5 cellular contexts compared by ENCODE assay signal in the genomic region with DNA sequence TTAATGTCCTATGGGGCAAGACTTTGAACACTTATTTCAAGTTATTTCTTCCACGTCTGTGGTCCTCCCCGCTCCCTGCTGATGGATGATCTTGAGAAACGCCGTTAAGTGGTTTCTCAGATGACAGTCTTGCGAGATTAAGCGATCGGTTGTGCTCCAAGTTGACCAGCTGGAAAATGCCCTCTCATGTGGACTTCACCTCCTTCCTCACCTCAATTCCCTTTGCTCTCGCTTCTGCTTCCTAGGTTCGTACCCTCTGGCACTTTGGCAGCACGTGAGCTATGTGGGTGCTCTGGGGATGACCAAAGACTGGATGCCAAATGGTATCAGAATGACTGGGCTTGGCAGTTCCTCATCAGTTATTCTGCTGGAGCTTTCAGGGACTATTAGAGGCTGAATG.
"Had no signal": no experiment of that assay in that cellular context is flagged by ENCODE, and none has a peak within 500 bp of the region (broad histone marks: within the 10 kb centered on the region; RNA-seq: fewer than 3 reads in every experiment).

No MANE protein-coding gene starts in this region.

- H2AFZ ChIP-seq: GM23338 had no signal

- H3K4me1 Mint-ChIP-seq: IgD-negative memory B cell had no signal

- H3K27me3 Mint-ChIP-seq: IgD-negative memory B cell had no signal

- DNase-seq: H9, HCEC 1CT, KBM-7 had no signal

- H3K4me3 ChIP-seq: GM23338 had no signal

- H3K27ac Mint-ChIP-seq: GM23338, H9, IgD-negative memory B cell had no signal

- H3K9me3 Mint-ChIP-seq: GM23338, H9 had no signal

- H3K4me3 Mint-ChIP-seq: GM23338, H9, IgD-negative memory B cell had no signal

- H3K4me2 ChIP-seq: GM23338 had no signal
